Comparison of ENCODE assay signal across 9 cellular contexts in the genomic region with DNA sequence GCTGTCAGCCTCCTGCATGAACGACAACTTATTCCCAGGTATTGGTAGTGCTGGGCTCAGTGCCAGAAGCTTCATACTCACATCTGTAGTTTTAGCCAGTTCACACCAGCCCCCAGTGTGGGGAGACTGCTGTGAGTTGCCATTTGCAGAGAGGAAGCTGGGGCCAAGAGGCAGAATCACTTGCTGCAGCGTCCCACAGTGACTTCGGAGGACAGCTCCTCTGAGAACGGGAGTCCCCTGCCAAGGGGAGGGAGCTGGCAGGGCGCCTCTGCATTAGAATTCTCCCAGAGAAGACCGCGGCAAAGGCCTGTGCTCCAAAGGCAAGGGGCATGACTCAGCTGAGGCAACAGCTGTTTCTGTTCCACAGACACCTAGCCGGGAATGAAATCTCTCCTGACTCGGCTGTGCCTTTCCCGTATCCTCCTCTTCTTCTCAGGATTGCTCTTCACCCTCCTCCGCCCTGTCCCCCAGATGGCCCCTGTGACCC. TPM values are rescaled to one million over a fixed set of nuclear protein-coding genes. Genes with fewer than 3 reads are reported as not detected.
A peak's percentile ranks its signal among the peaks of the same experiment; 100 is the strongest.
DNase-seq lines count a peak whose midpoint lies in the region; ATAC-seq, FAIRE-seq and TF ChIP-seq lines count a peak whose summit lies in the region.
"Had no signal": no experiment of that assay in that cellular context is flagged by ENCODE, and none has a peak within 500 bp of the region (broad histone marks: within the 10 kb centered on the region; RNA-seq: fewer than 3 reads in every experiment).

No MANE protein-coding gene starts in this region.

- peak; percentile 20 for DNase-seq in DND-41
- DNase-seq in SW480 (ENCODE audit: low spot score): peak; percentile 42
- DNase-seq in frontal cortex (ENCODE audit: low spot score in 2 of 2): peak; percentile 56 to 77
- DNase-seq in prostate gland (ENCODE audit: low spot score): peak; percentile 67
- no peak for DNase-seq in DMS114 treated with DMSO at 0.1 percent for 48 hours (lab: John Stamatoyannopoulos, UW; ENCODE audit: unreplicated experiment)
- DNase-seq in GM12892 (ENCODE audit: insufficient read length): no peak
- DNase-seq in germinal center (ENCODE audit: low spot score): no peak

- H3K4me3 ChIP-seq in DND-41 (ENCODE audit: low read depth in 1 of 2, low read length in 2 of 2) (no peak overlapping the region), prostate gland (no peak overlapping the region)

- intact Hi-C loops in prostate gland (cut with DNase I): no loop called here

- TF ChIP-seq CTCF in DND-41 (IDR thresholded peaks at IDR 0.05; ENCODE audit: borderline replicate concordance, extremely low read depth, low read length, poor library complexity, severe bottlenecking): no peak
- no peak for TF ChIP-seq CTCF in prostate gland (IDR thresholded peaks at IDR 0.05)

- no peak overlapping the region for H2AFZ ChIP-seq in DND-41 (ENCODE audit: low read depth, low read length)

- TF ChIP-seq POLR2A in prostate gland (IDR thresholded peaks at IDR 0.05) (no peak), GM12892 (IDR thresholded peaks at IDR 0.05; ENCODE audit: low read depth, low read length) (no peak)

- no peak overlapping the region for H3K27ac ChIP-seq in DND-41 (ENCODE audit: low read length)
- H3K27ac ChIP-seq in prostate gland: no peak overlapping the region

- H3K36me3 ChIP-seq in DND-41 (ENCODE audit: insufficient read depth, low read length): peaks cover 36% of the 10 kb centered on the region
- no peaks in the 10 kb centered on the region for H3K36me3 ChIP-seq in prostate gland

- H3K4me1 ChIP-seq in DND-41 (ENCODE audit: insufficient read depth, low read length) (no peaks in the 10 kb centered on the region), prostate gland (replicated peaks) (no peaks in the 10 kb centered on the region)

- peaks cover 9% of the 10 kb centered on the region; the same call in 1 of the 2 replicates for H3K79me2 ChIP-seq in DND-41 (ENCODE audit: insufficient read depth, low read length)

- H4K20me1 ChIP-seq in DND-41 (ENCODE audit: insufficient read depth, low read length): peaks cover 3% of the 10 kb centered on the region; the same call in 1 of the 2 replicates

- peak; percentile 49; the same call in 1 of the 3 replicates for ATAC-seq in DND-41 (ENCODE audit: insufficient read depth, low read depth)
- ATAC-seq in HG02610 (IDR thresholded peaks at IDR 0.05; ENCODE audit: unreplicated experiment): peak; percentile 48

- H3K4me2 ChIP-seq in DND-41 (ENCODE audit: insufficient read depth, low read length): no peak overlapping the region

- H3K9me3 ChIP-seq in DND-41 (ENCODE audit: insufficient read depth, low read length, severe bottlenecking) (no peaks in the 10 kb centered on the region), prostate gland (no peaks in the 10 kb centered on the region)

- H3K27me3 ChIP-seq in DND-41 (ENCODE audit: insufficient read depth, low read length, poor library complexity) (no peaks in the 10 kb centered on the region), prostate gland (replicated peaks; ENCODE audit: insufficient read depth) (no peaks in the 10 kb centered on the region)

- FAIRE-seq in frontal cortex (lab: Jason Lieb, UNC) (no peak), GM12892 (lab: Jason Lieb, UNC) (no peak)

- 10% methylated on average over 10 of the region's 11 CpGs for WGBS in prostate gland

- H3K9ac ChIP-seq in DND-41 (ENCODE audit: low read depth, low read length): no peak overlapping the region

RNA-seq across cellular contexts. Expression of gene MAL, which starts 17.8 kb away (rescaled TPM):
- total RNA-seq in frontal cortex (not detected), prostate gland (1 to 10 TPM; 3.1 to 8.0 TPM)
- polyA plus RNA-seq in GM12892 (2012; ENCODE audit: missing spikeins): 9.1 TPM
- total RNA-seq: glomerular endothelial cell had no signal

Comparison
In these comparisons a context has a peak if more than half of its experiments do, and no peak if none do; other contexts are left out.
1. DNase-seq: peak in DND-41 (single experiment), SW480 (single experiment), frontal cortex (2 of 2) and prostate gland (single experiment); none in DMS114 treated with DMSO at 0.1 percent for 48 hours (single experiment), GM12892 (single experiment) and germinal center (single experiment).